In the genomic region with DNA sequence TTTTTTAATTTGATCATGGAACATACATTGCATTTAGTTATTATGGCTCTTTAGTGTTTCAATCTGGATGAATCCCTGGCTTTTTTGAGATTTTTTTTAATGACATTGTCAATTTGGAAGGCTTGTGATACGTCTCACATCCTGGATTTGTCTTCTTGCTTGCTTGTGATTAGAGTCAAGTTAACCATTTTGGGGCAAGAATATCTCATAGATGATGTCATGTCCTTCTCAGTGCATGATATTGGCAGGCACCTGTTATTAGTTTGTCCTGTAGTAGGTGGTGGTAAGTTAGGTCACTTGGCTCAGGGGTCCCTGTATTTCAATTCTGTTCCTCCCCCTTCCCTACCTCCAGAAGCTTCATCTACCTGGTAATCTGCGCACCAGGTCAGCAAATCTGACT, we compare ENCODE assay signal across 33 cellular contexts. TPM values are rescaled to one million over a fixed set of nuclear protein-coding genes. Genes with fewer than 3 reads are reported as not detected.
"Had no signal": no experiment of that assay in that cellular context is flagged by ENCODE, and none has a peak within 500 bp of the region (broad histone marks: within the 10 kb centered on the region; RNA-seq: fewer than 3 reads in every experiment).

No MANE protein-coding gene starts in this region.

- H3K36me3 ChIP-seq: brain microvascular endothelial cell, esophagus muscularis mucosa, gastrocnemius medialis, WERI-Rb-1 had no signal

- H3K4me3 ChIP-seq: esophagus muscularis mucosa, gastrocnemius medialis had no signal

- DNase-seq: activated B cell treated with CpG ODN at 0.5 μM for 24 hours; activated CD4-positive, alpha-beta T cell treated with anti-CD3 and anti-CD28 coated beads for 48 hours; activated CD4-positive, alpha-beta T cell treated with anti-CD3 and anti-CD28 coated beads, Interleukin-2, amount 50 U/mL, for 1 hour; activated CD4-positive, alpha-beta T cell treated with anti-CD3 and anti-CD28 coated beads, Interleukin-2, amount 50 U/mL, for 48 hours; activated CD8-positive, alpha-beta memory T cell treated with anti-CD3 and anti-CD28 coated beads for 24 hours; activated CD8-positive, alpha-beta T cell treated with anti-CD3 and anti-CD28 coated beads for 36 hours; activated effector memory CD4-positive, alpha-beta T cell treated with Interleukin-2 at 50 U/mL for 16 hours; activated gamma-delta T cell treated with Interleukin-2 at 50 U/mL for 16 hours; activated naive CD4-positive, alpha-beta T cell treated with anti-CD3 and anti-CD28 coated beads, Interleukin-2, amount 50 U/mL, for 16 hours; activated naive CD4-positive, alpha-beta T cell treated with Interleukin-2 at 50 U/mL for 16 hours; activated T-cell treated with anti-CD3 and anti-CD28 coated beads, Interleukin-2, amount 50 U/mL, for 4 hours; amniotic stem cell; anterior cingulate cortex; brain microvascular endothelial cell; caudate nucleus; cortex of kidney; dermis blood vessel endothelial cell; effector CD4-positive, alpha-beta T cell; effector memory CD8-positive, alpha-beta T cell; erythroblast; foreskin keratinocyte; gastrocnemius medialis; glutamatergic neuron; T-helper 1 cell; T-helper 17 cell; T1000; WERI-Rb-1 had no signal

- H3K9me3 ChIP-seq: esophagus muscularis mucosa, gastrocnemius medialis had no signal

- FAIRE-seq: astrocyte, bronchial epithelial cell, colon had no signal

- H3K27ac ChIP-seq: brain microvascular endothelial cell, esophagus muscularis mucosa, foreskin keratinocyte, gastrocnemius medialis had no signal

- ATAC-seq: activated CD4-positive, CD25-positive, alpha-beta regulatory T cell treated with anti-CD3 and anti-CD28 coated beads, Interleukin-2, amount 50 U/mL, for 24 hours; activated CD8-positive, alpha-beta T cell treated with anti-CD3 and anti-CD28 coated beads for 36 hours; activated T-cell treated with anti-CD3 and anti-CD28 coated beads, Interleukin-2, amount 50 U/mL, for 4 hours; activated T-helper 17 cell treated with anti-CD3 and anti-CD28 coated beads, Interleukin-2, amount 50 U/mL, for 72 hours; effector memory CD8-positive, alpha-beta T cell; foreskin keratinocyte; gastrocnemius medialis; T-helper 17 cell had no signal

- H3K4me1 ChIP-seq: foreskin keratinocyte had no signal

RNA-seq across cellular contexts. Expression of gene PSD2, which starts 3.3 kb away (rescaled TPM):
- total RNA-seq: activated B cell treated with CpG ODN at 0.5 μM for 24 hours; activated T-cell treated with anti-CD3 and anti-CD28 coated beads, Interleukin-2, amount 50 U/mL, for 4 hours; activated T-helper 17 cell treated with anti-CD3 and anti-CD28 coated beads, Interleukin-2, amount 50 U/mL, for 72 hours; foreskin keratinocyte had no signal
- polyA plus RNA-seq: foreskin keratinocyte had no signal
